11 cellular contexts compared by ENCODE assay signal in the genomic region with DNA sequence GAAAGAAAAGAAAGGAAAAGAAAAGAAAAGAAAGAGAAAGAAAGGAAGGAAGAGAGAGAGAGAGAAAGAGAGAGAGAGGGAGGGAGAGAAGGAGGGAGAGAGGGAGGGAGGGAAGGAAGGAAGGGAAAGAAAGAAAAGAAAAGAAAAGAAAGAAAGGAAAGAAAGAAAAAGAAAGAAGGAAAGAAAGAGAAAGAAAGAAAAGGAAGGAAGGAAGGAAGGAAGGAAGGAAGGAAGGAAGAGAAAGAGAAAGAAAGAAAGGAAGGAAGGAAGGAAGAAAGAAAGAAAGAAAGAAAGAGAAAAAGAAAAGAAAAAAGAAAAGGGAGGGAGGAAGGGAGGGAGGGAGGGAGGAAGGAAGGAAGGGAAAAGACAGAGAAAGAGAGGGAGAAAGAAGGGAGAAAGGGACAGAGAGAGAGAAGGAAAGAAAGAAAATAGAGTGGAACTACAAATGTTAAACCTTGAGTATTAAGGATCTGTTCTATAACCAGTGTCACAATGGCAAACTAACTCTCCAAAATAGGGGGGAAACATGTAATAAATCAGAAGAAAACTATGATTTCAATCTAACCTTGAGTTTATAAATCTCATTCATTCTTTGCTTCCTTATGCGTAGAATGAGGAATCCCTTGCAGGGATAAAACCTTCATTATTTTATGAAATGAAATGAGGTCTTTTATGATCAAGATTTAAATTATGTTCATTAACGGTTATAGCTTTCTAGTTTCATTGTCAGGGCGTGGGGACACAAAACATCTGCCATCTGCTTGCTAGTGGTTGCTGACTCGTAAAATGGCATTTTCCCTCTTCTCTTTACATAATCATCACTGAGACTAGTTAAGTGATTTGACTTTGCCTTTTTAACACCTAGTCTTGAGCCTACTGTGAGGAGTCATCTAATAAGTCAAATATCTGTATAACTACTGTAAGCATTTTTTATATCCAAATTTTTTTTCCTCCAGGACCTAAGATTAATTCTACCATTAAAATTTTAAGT. TPM values are rescaled to one million over a fixed set of nuclear protein-coding genes. Genes with fewer than 3 reads are reported as not detected.
DNase-seq lines count a peak whose midpoint lies in the region; ATAC-seq and TF ChIP-seq lines count a peak whose summit lies in the region.
"Had no signal": no experiment of that assay in that cellular context is flagged by ENCODE, and none has a peak within 500 bp of the region (broad histone marks: within the 10 kb centered on the region; RNA-seq: fewer than 3 reads in every experiment).

No MANE protein-coding gene starts in this region.

- H2AFZ ChIP-seq in SK-N-SH (ENCODE audit: low read depth) = no peak overlapping the region

- no peaks in the 10 kb centered on the region for H3K9me2 ChIP-seq in SK-N-SH

- no peaks in the 10 kb centered on the region for H3K36me3 ChIP-seq in SK-N-SH (replicated peaks in 1 of 2; ENCODE audit: control insufficient read depth in 1 of 2, insufficient read depth in 2 of 2, low read length in 1 of 2)
- H3K36me3 ChIP-seq in vagina = no peaks in the 10 kb centered on the region
- H3K36me3 ChIP-seq: cardiac muscle cell, gastroesophageal sphincter had no signal

- peak in 1 of 2 experiments; percentile 36; a peak in 1 of 4 replicates for TF ChIP-seq EP300 in SK-N-SH (IDR thresholded peaks at IDR 0.05; ENCODE audit: borderline replicate concordance in 1 of 2, low read depth in 1 of 2, low read length in 1 of 2)

- no peak for TF ChIP-seq POLR2A in vagina (IDR thresholded peaks at IDR 0.05)

- H3K27ac ChIP-seq in SK-N-SH (ENCODE audit: low read depth in 2 of 2, low read length in 1 of 2) = no peak overlapping the region; a peak in 1 of 4 replicates
- no peak overlapping the region for H3K27ac ChIP-seq in vagina
- H3K27ac ChIP-seq: cardiac muscle cell, gastroesophageal sphincter had no signal

- no peaks in the 10 kb centered on the region for H3K9me3 ChIP-seq in SK-N-SH
- H3K9me3 ChIP-seq in vagina = no peaks in the 10 kb centered on the region
- H3K9me3 ChIP-seq: gastroesophageal sphincter had no signal

- TF ChIP-seq CTCF in SK-N-SH (IDR thresholded peaks at IDR 0.05) (no peak), vagina (IDR thresholded peaks at IDR 0.05) (no peak)

- CTCF ChIA-PET in SK-N-SH (lab: Yijun Ruan, JAX) = interaction anchor here (0.6 to 0.7 kb wide), 2 partner anchors 38 to 666 kb away, joined by 3 read pairs; no protein-coding TSS in a partner anchor

- H3F3A ChIP-seq in SK-N-SH (replicated peaks; ENCODE audit: insufficient read depth) = peaks cover 12% of the 10 kb centered on the region

- H3K9ac ChIP-seq in SK-N-SH = no peak overlapping the region

- no peaks in the 10 kb centered on the region for H4K20me1 ChIP-seq in SK-N-SH (ENCODE audit: insufficient read depth)

- no peak for TF ChIP-seq RAD21 in SK-N-SH (IDR thresholded peaks at IDR 0.05; ENCODE audit: low read length)

- H3K27me3 ChIP-seq in SK-N-SH (ENCODE audit: insufficient read depth) (no peaks in the 10 kb centered on the region), vagina (no peaks in the 10 kb centered on the region)
- H3K27me3 ChIP-seq: cardiac muscle cell, gastroesophageal sphincter had no signal

- H3K4me1 ChIP-seq in SK-N-SH (ENCODE audit: control insufficient read depth in 1 of 2, insufficient read depth in 2 of 2, low read depth in 1 of 2, low read length in 1 of 2) = peaks cover 0 to 18% of the 10 kb centered on the region in 2 experiments; a peak in 1 of 4 replicates
- no peaks in the 10 kb centered on the region for H3K4me1 ChIP-seq in vagina
- H3K4me1 ChIP-seq: gastroesophageal sphincter had no signal

- POLR2A ChIA-PET in SK-N-SH (lab: Yijun Ruan, JAX) = no interaction called here

- H3K79me2 ChIP-seq in SK-N-SH (ENCODE audit: insufficient read depth) = no peaks in the 10 kb centered on the region

- 73% methylated on average over 4 of the region's 4 CpGs for WGBS in SK-N-SH (ENCODE audit: low lambda C conversion rate)

- H3K4me2 ChIP-seq in SK-N-SH = no peak overlapping the region

- intact Hi-C loops in vagina (cut with DNase I) = no loop called here

- peak; percentile 53 for ATAC-seq in HG02938 (IDR thresholded peaks at IDR 0.05; ENCODE audit: unreplicated experiment)
- ATAC-seq: gastroesophageal sphincter had no signal

- peak; percentile 62 for DNase-seq in DMS53 (lab: John Stamatoyannopoulos, UW)
- DNase-seq in DMS53 treated with DMSO at 0.1 percent for 48 hours (lab: John Stamatoyannopoulos, UW; ENCODE audit: unreplicated experiment) = no peak
- no peak for DNase-seq in SK-N-SH
- peak; percentile 67 for DNase-seq in kidney tubule cell (ENCODE audit: low spot score)
- no peak for DNase-seq in vagina (ENCODE audit: extremely low spot score in 2 of 2)
- no peak for DNase-seq in NOMO-1 treated with DMSO at 0.1 percent for 48 hours (lab: John Stamatoyannopoulos, UW; ENCODE audit: unreplicated experiment)
- no peak for DNase-seq in activated CD8-positive, alpha-beta memory T cell treated with anti-CD3 and anti-CD28 coated beads, Interleukin-2, amount 50 U/mL, for 48 hours

- H3K4me3 ChIP-seq in SK-N-SH (ENCODE audit: low read depth in 2 of 2, low read length in 1 of 2) = no peak overlapping the region
- H3K4me3 ChIP-seq in vagina = no peak overlapping the region
- H3K4me3 ChIP-seq: cardiac muscle cell, gastroesophageal sphincter, lung had no signal

TF ChIP-seq in SK-N-SH, 30 proteins besides CTCF, POLR2A, EP300 and RAD21 (continues in another document):
- TF ChIP-seq, protein P1, sequence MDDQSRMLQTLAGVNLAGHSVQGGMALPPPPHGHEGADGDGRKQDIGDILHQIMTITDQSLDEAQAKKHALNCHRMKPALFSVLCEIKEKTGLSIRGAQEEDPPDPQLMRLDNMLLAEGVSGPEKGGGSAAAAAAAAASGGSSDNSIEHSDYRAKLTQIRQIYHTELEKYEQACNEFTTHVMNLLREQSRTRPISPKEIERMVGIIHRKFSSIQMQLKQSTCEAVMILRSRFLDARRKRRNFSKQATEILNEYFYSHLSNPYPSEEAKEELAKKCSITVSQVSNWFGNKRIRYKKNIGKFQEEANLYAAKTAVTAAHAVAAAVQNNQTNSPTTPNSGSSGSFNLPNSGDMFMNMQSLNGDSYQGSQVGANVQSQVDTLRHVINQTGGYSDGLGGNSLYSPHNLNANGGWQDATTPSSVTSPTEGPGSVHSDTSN (IDR thresholded peaks at IDR 0.05) = peak; percentile 27; the same call in 1 of the 2 replicates
- TF ChIP-seq IRF3 (IDR thresholded peaks at IDR 0.05; ENCODE audit: low read depth, low read length) (no peak), TCF12 (IDR thresholded peaks at IDR 0.05) (peak; percentile 74), ELF1 (IDR thresholded peaks at IDR 0.05) (no peak), REST (IDR thresholded peaks at IDR 0.05; ENCODE audit: low read depth, low read length) (no peak), USF2 (IDR thresholded peaks at IDR 0.05; ENCODE audit: borderline replicate concordance, low read depth, low read length) (no peak)

RNA-seq across cellular contexts. Expression of gene RAD23B, which starts 40.7 kb away (rescaled TPM):
- polyA plus RNA-seq in SK-N-SH (2012; rRNA removed) = 62.9 and 80.7 TPM in 2 replicates
- polyA plus RNA-seq in SK-N-SH (2012; cell fraction: cytosol; rRNA removed) = 83.6 and 90.2 TPM in 2 replicates
- polyA plus RNA-seq in SK-N-SH (2012; cell fraction: nucleus; rRNA removed) = 22.5 and 50.3 TPM in 2 replicates
- 61.1 TPM for total RNA-seq in vagina

Comparison
In these comparisons a context has a peak if more than half of its experiments do, and no peak if none do; other contexts are left out.
1. DNase-seq: peak in DMS53 (single experiment) and kidney tubule cell (single experiment); none in DMS53 treated with DMSO at 0.1 percent for 48 hours (single experiment), SK-N-SH (single experiment), vagina (0 of 2), NOMO-1 treated with DMSO at 0.1 percent for 48 hours (single experiment) and activated CD8-positive, alpha-beta memory T cell treated with anti-CD3 and anti-CD28 coated beads, Interleukin-2, amount 50 U/mL, for 48 hours (single experiment).